1 cellular context compared by ENCODE assay signal in genomic region chr1:166676981-166677380, GRCh38.
TF ChIP-seq lines count a peak whose summit lies in the region.

No MANE protein-coding gene starts in this region.

TF ChIP-seq in GM12878, 131 proteins besides CTCF, POLR2A, EP300 and RAD21 (continued from another document):
- TF ChIP-seq ZBTB40 (IDR thresholded peaks at IDR 0.05; ENCODE audit: borderline replicate concordance) (no peak), YY1 (IDR thresholded peaks at IDR 0.05; ENCODE audit: low read depth, low read length) (no peak), KAT2A (conservative IDR thresholded peaks at IDR 0.05; ENCODE audit: control insufficient read depth, low read depth, low read length) (no peak), SMC3 (IDR thresholded peaks at IDR 0.05; ENCODE audit: borderline replicate concordance, low read length) (no peak), ZNF384 (IDR thresholded peaks at IDR 0.05; ENCODE audit: borderline replicate concordance, low read depth, low read length) (no peak), ZNF687 (IDR thresholded peaks at IDR 0.05) (no peak), HSF1 (IDR thresholded peaks at IDR 0.05; ENCODE audit: low read depth, low read length) (no peak), FOXK2 (IDR thresholded peaks at IDR 0.05) (no peak), SREBF2 (IDR thresholded peaks at IDR 0.05; ENCODE audit: low read length) (no peak), ETV6 (conservative IDR thresholded peaks at IDR 0.05 in 1 of 2, IDR thresholded peaks at IDR 0.05 in 1 of 2; ENCODE audit: borderline replicate concordance in 1 of 2, low read depth in 1 of 2) (no peak)
